In genomic region chr17:50841277-50841948, GRCh38 we compare ENCODE assay signal across 15 cellular contexts. TPM values are rescaled to one million over a fixed set of nuclear protein-coding genes. Genes with fewer than 3 reads are reported as not detected.
DNase-seq lines count a peak whose midpoint lies in the region; ATAC-seq and TF ChIP-seq lines count a peak whose summit lies in the region.
"Had no signal": no experiment of that assay in that cellular context is flagged by ENCODE, and none has a peak within 500 bp of the region (broad histone marks: within the 10 kb centered on the region; RNA-seq: fewer than 3 reads in every experiment).

No MANE protein-coding gene starts in this region.

- peak; percentile 7 for ATAC-seq in activated T-helper 17 cell treated with anti-CD3 and anti-CD28 coated beads, Interleukin-2, amount 50 U/mL, for 72 hours (replicated peaks)
- no peak for ATAC-seq in HG02759 (IDR thresholded peaks at IDR 0.05; ENCODE audit: unreplicated experiment)

- H3K27me3 Mint-ChIP-seq in activated T-helper 17 cell treated with anti-CD3 and anti-CD28 coated beads, Interleukin-2, amount 50 U/mL, for 72 hours = no peaks in the 10 kb centered on the region
- H3K27me3 Mint-ChIP-seq in mesothelial cell of epicardium (ENCODE audit: low read depth) (no peaks in the 10 kb centered on the region), immature natural killer cell (ENCODE audit: low read depth in 3 of 3) (peaks cover 0 to 3% (median 0%) of the 10 kb centered on the region in 3 donors)
- H3K27me3 Mint-ChIP-seq: activated CD4-positive, alpha-beta T cell treated with anti-CD3 and anti-CD28 coated beads, Interleukin-2, amount 10 ng/mL, durations not matched to agents 7 days and 5 days; activated naive CD8-positive, alpha-beta T cell had no signal

- no peak overlapping the region for H3K27ac ChIP-seq in BLaER1
- no peak overlapping the region for H3K27ac ChIP-seq in Peyer's patch
- H3K27ac ChIP-seq: pancreas had no signal

- H4K20me1 ChIP-seq in BLaER1 = no peaks in the 10 kb centered on the region

- no peak for TF ChIP-seq POLR2A in Peyer's patch (IDR thresholded peaks at IDR 0.05)

- no peak overlapping the region for H3K4me2 ChIP-seq in BLaER1

- no peak overlapping the region for H3K4me3 ChIP-seq in BLaER1
- H3K4me3 ChIP-seq in H7 (ENCODE audit: insufficient read depth, low read depth, low read length) = no peak overlapping the region
- no peak overlapping the region for H3K4me3 ChIP-seq in Peyer's patch
- H3K4me3 ChIP-seq: pancreas had no signal

- H3K27me3 ChIP-seq in BLaER1 = no peaks in the 10 kb centered on the region
- no peaks in the 10 kb centered on the region for H3K27me3 ChIP-seq in H7 (ENCODE audit: control insufficient read depth, insufficient read depth, low read length)
- no peaks in the 10 kb centered on the region for H3K27me3 ChIP-seq in Peyer's patch
- H3K27me3 ChIP-seq: pancreas had no signal

- DNase-seq in H7 = peak; percentile 38
- DNase-seq in mesothelial cell of epicardium (ENCODE audit: low spot score in 2 of 2, unreplicated experiment in 2 of 2) = no peak
- DNase-seq in Peyer's patch = no peak
- DNase-seq in immature natural killer cell = no peak
- no peak for DNase-seq in pons (ENCODE audit: low spot score)

- no peaks in the 10 kb centered on the region for H3K9me3 Mint-ChIP-seq in activated T-helper 17 cell treated with anti-CD3 and anti-CD28 coated beads, Interleukin-2, amount 50 U/mL, for 72 hours
- H3K9me3 Mint-ChIP-seq in mesothelial cell of epicardium = no peaks in the 10 kb centered on the region
- no peaks in the 10 kb centered on the region for H3K9me3 Mint-ChIP-seq in immature natural killer cell
- H3K9me3 Mint-ChIP-seq: activated CD4-positive, alpha-beta T cell treated with anti-CD3 and anti-CD28 coated beads, Interleukin-2, amount 10 ng/mL, durations not matched to agents 7 days and 5 days had no signal

- H3K36me3 ChIP-seq in BLaER1 (no peaks in the 10 kb centered on the region), H7 (replicated peaks; ENCODE audit: control insufficient read depth, insufficient read depth, low read length) (no peaks in the 10 kb centered on the region), Peyer's patch (no peaks in the 10 kb centered on the region)
- H3K36me3 ChIP-seq: pancreas had no signal

- H3K4me1 ChIP-seq in BLaER1 = peaks cover 10% of the 10 kb centered on the region
- no peaks in the 10 kb centered on the region for H3K4me1 ChIP-seq in Peyer's patch
- H3K4me1 ChIP-seq: pancreas had no signal

- H3K36me3 Mint-ChIP-seq in activated T-helper 17 cell treated with anti-CD3 and anti-CD28 coated beads, Interleukin-2, amount 50 U/mL, for 72 hours (ENCODE audit: low read depth) = no peaks in the 10 kb centered on the region
- no peaks in the 10 kb centered on the region for H3K36me3 Mint-ChIP-seq in mesothelial cell of epicardium
- H3K36me3 Mint-ChIP-seq in immature natural killer cell = no peaks in the 10 kb centered on the region
- H3K36me3 Mint-ChIP-seq: activated naive CD8-positive, alpha-beta T cell had no signal

- H3K9me3 ChIP-seq in BLaER1 = no peaks in the 10 kb centered on the region
- no peaks in the 10 kb centered on the region for H3K9me3 ChIP-seq in Peyer's patch
- H3K9me3 ChIP-seq: Caco-2, pancreas had no signal

- H3K4me1 Mint-ChIP-seq in activated T-helper 17 cell treated with anti-CD3 and anti-CD28 coated beads, Interleukin-2, amount 50 U/mL, for 72 hours = peaks cover 6% of the 10 kb centered on the region
- H3K4me1 Mint-ChIP-seq in mesothelial cell of epicardium (peaks cover 27% of the 10 kb centered on the region), immature natural killer cell (no peaks in the 10 kb centered on the region)

- peak overlapping the region; percentile 8 for H3K27ac Mint-ChIP-seq in activated T-helper 17 cell treated with anti-CD3 and anti-CD28 coated beads, Interleukin-2, amount 50 U/mL, for 72 hours
- H3K27ac Mint-ChIP-seq in mesothelial cell of epicardium = peak overlapping the region; percentile 44
- no peak overlapping the region for H3K27ac Mint-ChIP-seq in immature natural killer cell
- H3K27ac Mint-ChIP-seq: activated CD4-positive, alpha-beta T cell treated with anti-CD3 and anti-CD28 coated beads, Interleukin-2, amount 10 ng/mL, durations not matched to agents 7 days and 5 days; activated naive CD8-positive, alpha-beta T cell had no signal

- TF ChIP-seq CTCF in mesothelial cell of epicardium (IDR thresholded peaks at IDR 0.05; ENCODE audit: unreplicated experiment) (no peak), Peyer's patch (IDR thresholded peaks at IDR 0.05) (no peak)

- 0 out of 2 replicates have a peak overlapping the region, but pooled peaks have one; percentile 4 for H3K9ac ChIP-seq in BLaER1

- H3K4me3 Mint-ChIP-seq in activated T-helper 17 cell treated with anti-CD3 and anti-CD28 coated beads, Interleukin-2, amount 50 U/mL, for 72 hours = no peak overlapping the region
- H3K4me3 Mint-ChIP-seq in mesothelial cell of epicardium (no peak overlapping the region), immature natural killer cell (no peak overlapping the region)
- H3K4me3 Mint-ChIP-seq: activated CD4-positive, alpha-beta T cell treated with anti-CD3 and anti-CD28 coated beads, Interleukin-2, amount 10 ng/mL, durations not matched to agents 7 days and 5 days; activated naive CD8-positive, alpha-beta T cell had no signal

RNA-seq across cellular contexts. Expression of gene WFIKKN2, which starts 6.0 kb away (rescaled TPM):
- not detected in 2 replicates for total RNA-seq in H7 (2014; rRNA removed; shearing (Covaris generic))
- total RNA-seq in activated T-helper 17 cell treated with anti-CD3 and anti-CD28 coated beads, Interleukin-2, amount 50 U/mL, for 72 hours = not detected
- 0.42 to 0.68 TPM (median 0.60 TPM) in 3 replicates for total RNA-seq in mesothelial cell of epicardium
- total RNA-seq in Peyer's patch = not detected
- not detected for polyA plus RNA-seq in immature natural killer cell
- total RNA-seq: activated CD4-positive, alpha-beta T cell treated with anti-CD3 and anti-CD28 coated beads, Interleukin-2, amount 10 ng/mL, durations not matched to agents 7 days and 5 days; Caco-2; dermis microvascular lymphatic vessel endothelial cell; HT1080; RPMI7951 had no signal

RNA-seq across cellular contexts. Expression of gene TOB1, which starts 24.7 kb away (rescaled TPM):
- 5.2 and 8.6 TPM in 2 replicates for total RNA-seq in H7 (2014; rRNA removed; shearing (Covaris generic))
- 10 to 100 TPM; 33.1 to 40.8 TPM for total RNA-seq in activated T-helper 17 cell treated with anti-CD3 and anti-CD28 coated beads, Interleukin-2, amount 50 U/mL, for 72 hours
- 29.4 to 34.7 TPM (median 32.0 TPM) in 3 replicates for total RNA-seq in mesothelial cell of epicardium
- total RNA-seq in Peyer's patch = 100 to 1,000 TPM in 1 of 4 donors, 10 to 100 TPM in 3; 38.0 to 101 (median 60.6) TPM
- 10 to 100 TPM in 2 of 3 donors, 1 to 10 TPM in 1; 8.9 to 23.7 (median 10.3) TPM for polyA plus RNA-seq in immature natural killer cell

Comparison
In these comparisons a context has a peak if more than half of its experiments do, and no peak if none do; other contexts are left out.
1. H3K27ac Mint-ChIP-seq: peak in activated T-helper 17 cell treated with anti-CD3 and anti-CD28 coated beads, Interleukin-2, amount 50 U/mL, for 72 hours (single experiment) and mesothelial cell of epicardium (single experiment); none in immature natural killer cell (0 of 6).